Comparison of ENCODE assay signal across 16 cellular contexts in the genomic region with DNA sequence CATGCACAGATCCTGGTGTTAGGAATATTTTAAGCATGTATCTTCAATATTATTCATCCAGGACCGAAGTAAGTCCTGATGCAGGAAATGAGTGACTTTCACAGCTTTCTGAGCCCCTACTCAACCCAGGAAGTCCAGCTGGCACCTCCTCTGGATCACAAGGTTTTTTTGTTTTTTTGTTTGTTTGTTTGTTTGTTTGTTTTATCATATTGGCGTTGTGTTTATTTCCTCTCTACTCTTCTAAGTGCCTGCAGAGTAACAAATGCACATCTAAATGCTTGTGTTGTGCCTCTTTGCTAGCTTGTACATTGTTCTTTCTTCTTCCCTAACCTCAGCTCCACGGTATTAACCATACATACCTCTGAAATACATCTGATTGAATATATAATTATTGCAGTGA.
DNase-seq lines count a peak whose midpoint lies in the region; ATAC-seq and TF ChIP-seq lines count a peak whose summit lies in the region.
"Had no signal": no experiment of that assay in that cellular context is flagged by ENCODE, and none has a peak within 500 bp of the region (broad histone marks: within the 10 kb centered on the region; RNA-seq: fewer than 3 reads in every experiment).

No MANE protein-coding gene starts in this region.

- H3K4me3 ChIP-seq in DOHH2 (ENCODE audit: low read length) (peak overlapping the region; percentile 48), choroid plexus epithelial cell (ENCODE audit: low read depth, low read length) (peak overlapping the region; percentile 47)

- peak overlapping the region; percentile 54 for H3K4me2 ChIP-seq in DOHH2 (ENCODE audit: low read length)

- no peaks in the 10 kb centered on the region for H3K27me3 ChIP-seq in DOHH2 (ENCODE audit: control insufficient read depth, low read length)

- no peak for ATAC-seq in GM21786 (IDR thresholded peaks at IDR 0.05; ENCODE audit: unreplicated experiment)

- peaks cover 8% of the 10 kb centered on the region; the same call in 1 of the 2 replicates for H3K9me3 ChIP-seq in DOHH2 (ENCODE audit: control insufficient read depth, insufficient read depth, low read length)

- no peak overlapping the region for H3K27ac Mint-ChIP-seq in IgD-negative memory B cell
- H3K27ac Mint-ChIP-seq in nephron, result peak overlapping the region; percentile 70 to 77 (median 74)
- H3K27ac Mint-ChIP-seq: CD14-positive monocyte had no signal

- DNase-seq in choroid plexus epithelial cell (ENCODE audit: low read depth) (no peak), superior temporal gyrus (ENCODE audit: extremely low spot score) (no peak), RKO (ENCODE audit: low spot score) (no peak), NCI-H1930 (lab: John Stamatoyannopoulos, UW) (no peak)
- DNase-seq: activated CD4-positive, alpha-beta T cell treated with anti-CD3 and anti-CD28 coated beads for 4 hours; activated T-cell treated with anti-CD3 and anti-CD28 coated beads, Interleukin-2, amount 50 U/mL, for 48 hours; anterior cingulate cortex; NCI-H1417; NCI-H446; RPMI8226; stimulated activated CD4-positive, alpha-beta T cell treated with anti-CD3 and anti-CD28 coated beads, Interleukin-2, amount 100 ng/mL, for 24 hours had no signal

- H3K4me1 Mint-ChIP-seq in IgD-negative memory B cell (peaks cover 0 to 2% (median 0%) of the 10 kb centered on the region in 3 donors), nephron (no peaks in the 10 kb centered on the region)
- H3K4me1 Mint-ChIP-seq: CD14-positive monocyte had no signal

- H3K9me2 ChIP-seq in DOHH2 (replicated peaks; ENCODE audit: control insufficient read depth, low read length), result no peaks in the 10 kb centered on the region

- H3K79me2 ChIP-seq in DOHH2 (ENCODE audit: control insufficient read depth, low read length), result no peaks in the 10 kb centered on the region

- H3K4me3 Mint-ChIP-seq in IgD-negative memory B cell (peak overlapping the region in 3 of 4 donors; percentile 39 to 64 (median 53)), nephron (peak overlapping the region; percentile 63 to 82 (median 76))

- H3K36me3 Mint-ChIP-seq in IgD-negative memory B cell, result no peaks in the 10 kb centered on the region
- H3K36me3 Mint-ChIP-seq in nephron (ENCODE audit: low read depth), result no peaks in the 10 kb centered on the region
- H3K36me3 Mint-ChIP-seq: CD14-positive monocyte had no signal

- no peaks in the 10 kb centered on the region for H4K20me1 ChIP-seq in DOHH2 (ENCODE audit: control insufficient read depth, insufficient read depth, low read depth, low read length)

- peaks cover 2 to 4% (median 3%) of the 10 kb centered on the region in 3 donors for H3K9me3 Mint-ChIP-seq in IgD-negative memory B cell
- no peaks in the 10 kb centered on the region for H3K9me3 Mint-ChIP-seq in nephron

- H3K36me3 ChIP-seq in DOHH2 (ENCODE audit: control insufficient read depth, low read length), result no peaks in the 10 kb centered on the region

- TF ChIP-seq CTCF in DOHH2 (IDR thresholded peaks at IDR 0.05; ENCODE audit: low read depth, low read length, poor library complexity, severe bottlenecking) (no peak), choroid plexus epithelial cell (conservative IDR thresholded peaks at IDR 0.05; ENCODE audit: low read depth, low read length) (no peak), nephron (IDR thresholded peaks at IDR 0.05; ENCODE audit: unreplicated experiment in 3 of 3) (no peak)

- H3K27me3 Mint-ChIP-seq in IgD-negative memory B cell (no peaks in the 10 kb centered on the region), nephron (ENCODE audit: low read depth) (peaks cover 3% of the 10 kb centered on the region)

- H3F3A ChIP-seq in DOHH2 (ENCODE audit: control insufficient read depth, insufficient read depth), result no peaks in the 10 kb centered on the region

- H3K4me1 ChIP-seq in DOHH2 (ENCODE audit: control insufficient read depth, low read length), result peaks cover 13% of the 10 kb centered on the region

- no peak overlapping the region for H3K27ac ChIP-seq in DOHH2 (ENCODE audit: low read depth, low read length)

Comparison
In these comparisons a context has a peak if more than half of its experiments do, and no peak if none do; other contexts are left out.
1. H3K27ac Mint-ChIP-seq: peak in nephron (3 of 3); none in IgD-negative memory B cell (0 of 3).